In genomic region chr2:145591109-145591809, GRCh38 we compare ENCODE assay signal across 17 cellular contexts.
DNase-seq lines count a peak whose midpoint lies in the region; ATAC-seq and TF ChIP-seq lines count a peak whose summit lies in the region.
"Had no signal": no experiment of that assay in that cellular context is flagged by ENCODE, and none has a peak within 500 bp of the region (broad histone marks: within the 10 kb centered on the region; RNA-seq: fewer than 3 reads in every experiment).

No MANE protein-coding gene starts in this region.

- no CpG with 5 or more reads among the region's 3 CpGs for WGBS in neuronal stem cell (ENCODE audit: extremely low coverage in 2 of 2, insufficient read length in 2 of 2, insufficient replicate concordance in 1 of 2), 2 donors
- WGBS in aorta, 2 donors: 97 to 98% methylated on average over 3 of the region's 3 CpGs

- DNase-seq in GM23338 (ENCODE audit: low spot score): no peak
- DNase-seq in PC-3: peak; percentile 10
- peak; percentile 75 for DNase-seq in epithelial cell of esophagus (ENCODE audit: low read depth)
- DNase-seq in neuronal stem cell (ENCODE audit: low spot score): no peak
- DNase-seq in glutamatergic neuron: no peak
- no peak for DNase-seq in RWPE1 (ENCODE audit: low spot score)
- DNase-seq in aorta: no peak
- DNase-seq: C1 segment of cervical spinal cord, NCI-H1048, NCI-H146, NCI-H2081 treated with DMSO at 0.1 percent for 48 hours, NCI-H2227 treated with DMSO at 0.1 percent for 48 hours, NCI-H526 treated with DMSO at 0.1 percent for 48 hours, Peyer's patch, SHP77 had no signal

- no peak overlapping the region for H2BK120ac ChIP-seq in neuronal stem cell (ENCODE audit: low read depth, low read length)

- no peak overlapping the region for H3K18ac ChIP-seq in neuronal stem cell (ENCODE audit: low read length)

- no peak overlapping the region for H4K91ac ChIP-seq in neuronal stem cell (ENCODE audit: low read depth, low read length, poor library complexity)

- no peak overlapping the region for H4K8ac ChIP-seq in neuronal stem cell (ENCODE audit: low read depth, low read length)

- H3K27me3 Mint-ChIP-seq in GM23338 (ENCODE audit: insufficient read depth, low read depth, poor library complexity) (no peaks in the 10 kb centered on the region), glutamatergic neuron (ENCODE audit: unreplicated experiment) (peaks cover 2% of the 10 kb centered on the region)

- H3K9me2 ChIP-seq in GM23338 (ENCODE audit: insufficient read depth) (peaks cover 7% of the 10 kb centered on the region; the same call in 1 of the 2 replicates), PC-3 (replicated peaks; ENCODE audit: low read length) (no peaks in the 10 kb centered on the region)

- peaks cover 27% of the 10 kb centered on the region for H3K4me1 ChIP-seq in GM23338 (ENCODE audit: insufficient read depth)
- peaks cover 32% of the 10 kb centered on the region for H3K4me1 ChIP-seq in PC-3 (ENCODE audit: insufficient read depth, low read length)
- peaks cover 2 to 4% of the 10 kb centered on the region in 2 donors for H3K4me1 ChIP-seq in neuronal stem cell (ENCODE audit: control insufficient read depth in 2 of 2, insufficient read depth in 1 of 2, low read depth in 1 of 2, low read length in 2 of 2)
- H3K4me1 ChIP-seq in aorta (ENCODE audit: control insufficient read depth in 1 of 2, insufficient read depth in 2 of 2, low read length in 2 of 2): peaks cover 0 to 2% of the 10 kb centered on the region in 2 donors
- H3K4me1 ChIP-seq: Peyer's patch had no signal

- H3K4me1 Mint-ChIP-seq in GM23338 (peaks cover 30% of the 10 kb centered on the region), glutamatergic neuron (ENCODE audit: low read depth, unreplicated experiment) (no peaks in the 10 kb centered on the region)

- no peak overlapping the region for H2BK5ac ChIP-seq in neuronal stem cell (ENCODE audit: low read length)

- H2BK12ac ChIP-seq in neuronal stem cell (ENCODE audit: low read length): no peak overlapping the region

- H4K20me1 ChIP-seq in GM23338 (replicated peaks; ENCODE audit: insufficient read depth) (no peaks in the 10 kb centered on the region), PC-3 (ENCODE audit: low read length) (no peaks in the 10 kb centered on the region)

- no peak overlapping the region for H3K4me3 Mint-ChIP-seq in GM23338
- H3K4me3 Mint-ChIP-seq in glutamatergic neuron (ENCODE audit: unreplicated experiment): no peak overlapping the region

- no peaks in the 10 kb centered on the region for H3K36me3 ChIP-seq in GM23338 (ENCODE audit: insufficient read depth)
- no peaks in the 10 kb centered on the region for H3K36me3 ChIP-seq in PC-3 (ENCODE audit: low read depth, low read length)
- no peaks in the 10 kb centered on the region for H3K36me3 ChIP-seq in neuronal stem cell (replicated peaks in 1 of 2; ENCODE audit: control insufficient read depth in 2 of 2, insufficient read depth in 2 of 2, low read length in 2 of 2)
- no peaks in the 10 kb centered on the region for H3K36me3 ChIP-seq in aorta (ENCODE audit: control insufficient read depth in 1 of 2, insufficient read depth in 2 of 2, low read length in 1 of 2)
- H3K36me3 ChIP-seq: Peyer's patch had no signal

- H3K4me3 ChIP-seq in GM23338 (no peak overlapping the region), PC-3 (ENCODE audit: low read length) (no peak overlapping the region), epithelial cell of esophagus (ENCODE audit: low read length) (no peak overlapping the region), neuronal stem cell (ENCODE audit: low read length in 2 of 2) (no peak overlapping the region), aorta (ENCODE audit: low read length in 2 of 2) (no peak overlapping the region)
- H3K4me3 ChIP-seq: K562, Peyer's patch had no signal

- H3K27ac Mint-ChIP-seq in GM23338 (no peak overlapping the region), glutamatergic neuron (ENCODE audit: unreplicated experiment) (no peak overlapping the region)

- no peaks in the 10 kb centered on the region for H3K79me1 ChIP-seq in neuronal stem cell (ENCODE audit: low read depth, low read length)

- H3K9ac ChIP-seq in PC-3 (ENCODE audit: low read length) (no peak overlapping the region), neuronal stem cell (ENCODE audit: low read depth, low read length, poor library complexity) (no peak overlapping the region)

- H3K9me3 ChIP-seq in PC-3 (ENCODE audit: low read length): 0 out of 2 replicates have a peak, but pooled peaks cover 4% of the 10 kb centered on the region
- H3K9me3 ChIP-seq in neuronal stem cell (replicated peaks in 1 of 2; ENCODE audit: control insufficient read depth in 2 of 2, insufficient read depth in 1 of 2, low read depth in 1 of 2, low read length in 2 of 2): no peaks in the 10 kb centered on the region
- H3K9me3 ChIP-seq in aorta (ENCODE audit: control insufficient read depth, low read length): no peaks in the 10 kb centered on the region
- H3K9me3 ChIP-seq: Peyer's patch had no signal

- intact Hi-C loops in PC-3 (cut with micrococcal nuclease): loop anchor here (5.0 kb wide), 1 partner anchor 161 kb away; no protein-coding TSS in a partner anchor
- intact Hi-C loops in aorta (cut with DNase I): no loop called here

- no peak overlapping the region for H3K27ac ChIP-seq in GM23338 (ENCODE audit: low read depth)
- H3K27ac ChIP-seq in PC-3 (ENCODE audit: low read length): no peak overlapping the region; the same call in 1 of the 2 replicates
- no peak overlapping the region for H3K27ac ChIP-seq in neuronal stem cell (replicated peaks; ENCODE audit: low read length)
- H3K27ac ChIP-seq in RWPE1: no peak overlapping the region
- no peak overlapping the region for H3K27ac ChIP-seq in aorta (ENCODE audit: low read depth in 1 of 2, low read length in 2 of 2)
- H3K27ac ChIP-seq: Peyer's patch had no signal

- no peaks in the 10 kb centered on the region for H3K36me3 Mint-ChIP-seq in GM23338 (ENCODE audit: low read depth)
- H3K36me3 Mint-ChIP-seq in glutamatergic neuron (ENCODE audit: unreplicated experiment): no peaks in the 10 kb centered on the region

- no peak overlapping the region for H2AK5ac ChIP-seq in neuronal stem cell (ENCODE audit: low read depth, low read length)

- H3K79me2 ChIP-seq in GM23338 (replicated peaks; ENCODE audit: insufficient read depth) (no peaks in the 10 kb centered on the region), PC-3 (ENCODE audit: low read length) (no peaks in the 10 kb centered on the region)

- TF ChIP-seq CTCF in GM23338 (conservative IDR thresholded peaks at IDR 0.05; ENCODE audit: low read depth in 2 of 2) (no peak), PC-3 (conservative IDR thresholded peaks at IDR 0.05; ENCODE audit: low read depth, low read length) (no peak), epithelial cell of esophagus (IDR thresholded peaks at IDR 0.05; ENCODE audit: insufficient read depth, low read depth, low read length, missing control alignments) (no peak), glutamatergic neuron (IDR thresholded peaks at IDR 0.05; ENCODE audit: partially characterized antibody, unreplicated experiment) (no peak), RWPE1 (conservative IDR thresholded peaks at IDR 0.05; ENCODE audit: low read depth) (no peak)

- POLR2A ChIA-PET in PC-3 (lab: Charles Lee; ENCODE audit: unreplicated experiment): no interaction called here
- POLR2A ChIA-PET in RWPE1 (lab: Yijun Ruan, JAX; ENCODE audit: low non-redundant PET): no interaction called here

- BruUV-seq in PC-3 (replicated peaks; lab: Mats Ljungman, UMichigan): no TSS peak

- H3F3A ChIP-seq in GM23338 (replicated peaks; ENCODE audit: low read depth) (no peaks in the 10 kb centered on the region), PC-3 (ENCODE audit: low read length, unreplicated experiment) (no peaks in the 10 kb centered on the region)

- ATAC-seq in GM23338 (peak; percentile 35; the same call in 2 of the 3 replicates), PC-3 (no peak), GM21619 (IDR thresholded peaks at IDR 0.05; ENCODE audit: unreplicated experiment) (no peak), aorta (ENCODE audit: low FRiP score) (no peak)
- ATAC-seq: K562 had no signal

- 0 out of 2 replicates have a peak overlapping the region, but pooled peaks have one; percentile 21 for H2AFZ ChIP-seq in GM23338
- no peak overlapping the region for H2AFZ ChIP-seq in PC-3 (ENCODE audit: low read length)
- peak overlapping the region; percentile 32 for H2AFZ ChIP-seq in neuronal stem cell (ENCODE audit: low read length)

- CTCF ChIA-PET in PC-3 (lab: Charles Lee): no interaction called here
- CTCF ChIA-PET in RWPE1 (lab: Yijun Ruan, JAX): no interaction called here

- H3K9me3 Mint-ChIP-seq in GM23338: no peaks in the 10 kb centered on the region
- no peaks in the 10 kb centered on the region for H3K9me3 Mint-ChIP-seq in glutamatergic neuron (ENCODE audit: unreplicated experiment)

- no peaks in the 10 kb centered on the region for H3K27me3 ChIP-seq in GM23338 (ENCODE audit: insufficient read depth)
- no peaks in the 10 kb centered on the region for H3K27me3 ChIP-seq in PC-3 (ENCODE audit: low read length)
- H3K27me3 ChIP-seq in neuronal stem cell (ENCODE audit: control insufficient read depth in 3 of 3, insufficient read depth in 3 of 3, low read depth in 1 of 3, low read length in 3 of 3): no peaks in the 10 kb centered on the region
- no peaks in the 10 kb centered on the region for H3K27me3 ChIP-seq in aorta (ENCODE audit: control insufficient read depth in 1 of 2, insufficient read depth in 2 of 2, low read length in 1 of 2)
- H3K27me3 ChIP-seq: Peyer's patch had no signal

- no peak overlapping the region for H3K23ac ChIP-seq in neuronal stem cell (ENCODE audit: low read depth, low read length, poor library complexity)

- H3K14ac ChIP-seq in neuronal stem cell (ENCODE audit: low read length): no peak overlapping the region

- no peak overlapping the region for H2BK15ac ChIP-seq in neuronal stem cell (ENCODE audit: low read length)

- H3K4me2 ChIP-seq in GM23338 (peak overlapping the region; percentile 41), PC-3 (ENCODE audit: low read length) (no peak overlapping the region), neuronal stem cell (ENCODE audit: insufficient read depth, low read length, poor library complexity, severe bottlenecking) (no peak overlapping the region)

- no peak overlapping the region for H3K4ac ChIP-seq in neuronal stem cell (ENCODE audit: low read length)

TF ChIP-seq in GM23338, 12 proteins besides CTCF, POLR2A, EP300 and RAD21:
- TF ChIP-seq STAT1 (IDR thresholded peaks at IDR 0.05; ENCODE audit: unreplicated experiment) (no peak), ZNF114 (CRISPR knock-in tag; IDR thresholded peaks at IDR 0.05) (no peak)

Comparison
In these comparisons a context has a peak if more than half of its experiments do, and no peak if none do; other contexts are left out.
1. DNase-seq: peak in PC-3 (single experiment) and epithelial cell of esophagus (single experiment); none in GM23338 (single experiment), neuronal stem cell (single experiment), glutamatergic neuron (single experiment), RWPE1 (single experiment) and aorta (0 of 2).